In genomic region chr3:122100591-122101491, GRCh38 we compare ENCODE assay signal across 7 cellular contexts. TPM values are rescaled to one million over a fixed set of nuclear protein-coding genes. Genes with fewer than 3 reads are reported as not detected.
DNase-seq lines count a peak whose midpoint lies in the region; ATAC-seq, FAIRE-seq and TF ChIP-seq lines count a peak whose summit lies in the region.

No MANE protein-coding gene starts in this region.

- no peak for TF ChIP-seq CTCF in GM12865 (IDR thresholded peaks at IDR 0.05; ENCODE audit: insufficient read depth, low read depth, low read length, missing control alignments)
- no peak for TF ChIP-seq CTCF in foreskin keratinocyte (conservative IDR thresholded peaks at IDR 0.05)
- TF ChIP-seq CTCF in D721Med (IDR thresholded peaks at IDR 0.05; ENCODE audit: insufficient read depth, missing control alignments) = no peak

- no peak overlapping the region for H3K27ac ChIP-seq in foreskin keratinocyte

- peak overlapping the region; percentile 1; the same call in 1 of the 2 replicates for H3K4me3 ChIP-seq in GM12865 (ENCODE audit: low read depth, low read length)

- no peaks in the 10 kb centered on the region for H3K27me3 ChIP-seq in foreskin keratinocyte

- no peaks in the 10 kb centered on the region for H3K4me1 ChIP-seq in foreskin keratinocyte

- peak; percentile 41 for ATAC-seq in GM21515 (IDR thresholded peaks at IDR 0.05; ENCODE audit: unreplicated experiment)
- peak; percentile 53 for ATAC-seq in foreskin keratinocyte
- no peak for ATAC-seq in HG03378 (IDR thresholded peaks at IDR 0.05; ENCODE audit: unreplicated experiment)

- no peak for FAIRE-seq in D721Med (lab: Jason Lieb, UNC)

- DNase-seq in GM12865 (ENCODE audit: low read depth) (peak; percentile 90), MV-4-11 (lab: John Stamatoyannopoulos, UW) (peak; percentile 69), foreskin keratinocyte (peak in 1 of 2 donors; percentile 30), D721Med (ENCODE audit: insufficient read length, low spot score) (no peak), AG20443 (ENCODE audit: low spot score) (no peak)

RNA-seq across cellular contexts. Expression of gene CD86, which starts 45.7 kb away (rescaled TPM):
- total RNA-seq in foreskin keratinocyte = 0.49 and 0.92 TPM in 2 replicates
- 0.61 and 0.68 TPM in 2 replicates for polyA plus RNA-seq in foreskin keratinocyte

Comparison
In these comparisons a context has a peak if more than half of its experiments do, and no peak if none do; other contexts are left out.
1. DNase-seq: peak in GM12865 (single experiment) and MV-4-11 (single experiment); none in D721Med (single experiment) and AG20443 (single experiment).